In the genomic region with DNA sequence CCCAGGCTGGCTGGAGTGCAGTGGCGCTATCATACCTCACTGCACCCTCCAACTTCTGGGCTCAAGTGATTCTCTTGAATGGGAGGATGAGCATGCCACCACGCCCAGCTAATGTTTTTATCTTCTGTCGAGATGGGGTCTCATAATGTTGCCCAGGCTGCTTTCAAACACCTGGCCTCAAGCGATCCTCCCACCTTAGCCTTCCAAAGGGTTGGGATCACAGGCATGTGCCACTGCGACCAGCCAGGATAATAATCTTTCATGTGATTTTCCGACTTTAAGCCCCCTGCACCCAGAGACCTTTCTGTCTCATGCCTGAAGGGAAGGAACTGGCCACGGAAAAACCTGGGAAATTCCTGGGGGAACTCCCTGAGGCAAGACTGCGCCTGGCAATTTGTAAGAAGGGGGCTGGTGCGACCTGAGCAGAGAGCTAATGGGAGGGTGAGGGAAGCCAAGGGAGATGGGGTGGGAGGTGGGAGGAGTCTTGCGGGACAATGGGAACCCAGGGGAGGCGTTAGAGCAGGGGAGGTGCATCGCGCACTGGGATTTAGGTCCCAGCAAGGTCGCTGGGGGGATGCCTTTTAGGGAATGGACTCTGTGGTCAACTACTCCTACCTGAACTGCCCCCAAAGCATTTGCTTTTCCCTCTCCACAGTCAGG, we compare ENCODE assay signal across 9 cellular contexts. TPM values are rescaled to one million over a fixed set of nuclear protein-coding genes. Genes with fewer than 3 reads are reported as not detected.
DNase-seq lines count a peak whose midpoint lies in the region; ATAC-seq, FAIRE-seq and TF ChIP-seq lines count a peak whose summit lies in the region.
"Had no signal": no experiment of that assay in that cellular context is flagged by ENCODE, and none has a peak within 500 bp of the region (broad histone marks: within the 10 kb centered on the region; RNA-seq: fewer than 3 reads in every experiment).

No MANE protein-coding gene starts in this region.

- in situ Hi-C loops in HepG2 (cut with HindIII; ENCODE audit: extremely low pct_ligation_motif_present, low pct_unique_long_range_greater_than_20kb), result loop anchor here (5.0 to 25.0 kb wide), 2 partner anchors 64 to 131 kb away; no protein-coding TSS in a partner anchor

- no peak overlapping the region for H3K27ac ChIP-seq in HepG2 (ENCODE audit: extremely low read length, insufficient read depth, low read length)

- no peak for TF ChIP-seq POLR2A in HepG2 (IDR thresholded peaks at IDR 0.05; ENCODE audit: insufficient read depth in 1 of 2, low read depth in 2 of 2, low read length in 2 of 2)

- no peaks in the 10 kb centered on the region for H3K9me3 Mint-ChIP-seq in activated naive CD8-positive, alpha-beta T cell treated with anti-CD3 and anti-CD28 coated beads, Interleukin-2, amount 50 U/mL, for 24 hours

- H3K9ac ChIP-seq in HepG2 (ENCODE audit: insufficient read depth, low read depth, low read length), result no peak overlapping the region

- no peak for TF ChIP-seq CTCF in HepG2 (CRISPR knock-in tag; IDR thresholded peaks at IDR 0.05)

- H3K4me1 Mint-ChIP-seq in activated naive CD8-positive, alpha-beta T cell treated with anti-CD3 and anti-CD28 coated beads, Interleukin-2, amount 50 U/mL, for 24 hours, result peaks cover 27% of the 10 kb centered on the region

- H3K27me3 Mint-ChIP-seq in activated naive CD8-positive, alpha-beta T cell treated with anti-CD3 and anti-CD28 coated beads, Interleukin-2, amount 50 U/mL, for 24 hours, result peaks cover 4% of the 10 kb centered on the region

- H3K4me1 ChIP-seq in HepG2 (ENCODE audit: insufficient read depth, low read length), result peaks cover 33% of the 10 kb centered on the region

- peaks cover 6% of the 10 kb centered on the region for H3K79me2 ChIP-seq in HepG2 (ENCODE audit: insufficient read depth, low read length)

- CTCF ChIA-PET in HepG2 (lab: Yijun Ruan, JAX; ENCODE audit: low intra/inter-chr PET ratio, low total read pairs), result interaction anchor here (1.8 to 1.9 kb wide), 2 partner anchors 62 to 72 kb away, joined by 7 to 32 read pairs; partner anchors contain the start of genes RPL18A and SLC5A5

- intact Hi-C loops in HepG2 (cut with micrococcal nuclease; ENCODE audit: unreplicated experiment), result loop anchor here (1.0 to 5.0 kb wide), 2 partner anchors 61 to 74 kb away; partner anchors contain the start of gene RPL18A

- no peaks in the 10 kb centered on the region for H4K20me1 ChIP-seq in HepG2 (ENCODE audit: insufficient read depth, low read length)

- ATAC-seq in activated naive CD8-positive, alpha-beta T cell treated with anti-CD3 and anti-CD28 coated beads, Interleukin-2, amount 50 U/mL, for 24 hours, result no peak
- ATAC-seq in HepG2, result no peak

- no peak for FAIRE-seq in HepG2 (lab: Jason Lieb, UNC)

- no peak overlapping the region for H3K4me2 ChIP-seq in HepG2 (ENCODE audit: low read depth, low read length)

- DNase-seq in A172 (ENCODE audit: low spot score) (peak; percentile 37), H7 (peak; percentile 93), HepG2 (ENCODE audit: low spot score) (no peak), occipital lobe (lab: John Stamatoyannopoulos, UW) (no peak), NCI-H446 treated with DMSO at 0.1 percent for 48 hours (lab: John Stamatoyannopoulos, UW) (no peak), GM03348 (ENCODE audit: low spot score) (no peak), HuH-7.5 (ENCODE audit: low spot score) (no peak)
- DNase-seq in activated naive CD8-positive, alpha-beta T cell treated with anti-CD3 and anti-CD28 coated beads, Interleukin-2, amount 50 U/mL, for 24 hours, result peak; percentile 43

- H3K27me3 ChIP-seq in H7 (ENCODE audit: control insufficient read depth, insufficient read depth, low read length), result no peaks in the 10 kb centered on the region
- H3K27me3 ChIP-seq in HepG2 (ENCODE audit: control insufficient read depth in 1 of 2, insufficient read depth in 2 of 2, low read length in 2 of 2), result peaks cover 0 to 4% of the 10 kb centered on the region in 2 experiments; a peak in 1 of 5 replicates

- no peak for TF ChIP-seq RAD21 in HepG2 (CRISPR knock-in tag; IDR thresholded peaks at IDR 0.05)

- H3K36me3 ChIP-seq in H7 (replicated peaks; ENCODE audit: control insufficient read depth, insufficient read depth, low read length), result no peaks in the 10 kb centered on the region
- no peaks in the 10 kb centered on the region for H3K36me3 ChIP-seq in HepG2 (replicated peaks in 1 of 2; ENCODE audit: control insufficient read depth in 1 of 2, insufficient read depth in 2 of 2, low read length in 2 of 2)

- H3K4me3 ChIP-seq in H7 (ENCODE audit: insufficient read depth, low read depth, low read length) (peak overlapping the region; percentile 32), HepG2 (replicated peaks in 1 of 3; ENCODE audit: insufficient read depth in 1 of 3, low read depth in 2 of 3, low read length in 3 of 3) (no peak overlapping the region)

- 61% methylated on average over 14 of the region's 14 CpGs for WGBS in HepG2 (ENCODE audit: low lambda C conversion rate)

- H3K4me3 Mint-ChIP-seq in activated naive CD8-positive, alpha-beta T cell treated with anti-CD3 and anti-CD28 coated beads, Interleukin-2, amount 50 U/mL, for 24 hours, result peak overlapping the region; percentile 90

- H3K27ac Mint-ChIP-seq in activated naive CD8-positive, alpha-beta T cell treated with anti-CD3 and anti-CD28 coated beads, Interleukin-2, amount 50 U/mL, for 24 hours, result peak overlapping the region; percentile 54

- BruUV-seq in HepG2 (replicated peaks; lab: Mats Ljungman, UMichigan), result no TSS peak

- H3K36me3 Mint-ChIP-seq in activated naive CD8-positive, alpha-beta T cell treated with anti-CD3 and anti-CD28 coated beads, Interleukin-2, amount 50 U/mL, for 24 hours (ENCODE audit: low read depth), result peaks cover 2% of the 10 kb centered on the region

- TF ChIP-seq EP300 in HepG2 (IDR thresholded peaks at IDR 0.05; ENCODE audit: low read depth in 2 of 2, low read length in 2 of 2) (no peak), HepG2 (CRISPR knock-in tag; IDR thresholded peaks at IDR 0.05; ENCODE audit: borderline replicate concordance) (no peak)

- peak overlapping the region; percentile 54 for H2AFZ ChIP-seq in HepG2 (ENCODE audit: low read length)

- POLR2A ChIA-PET in HepG2 (lab: Yijun Ruan, JAX), result interaction anchor here (1.4 to 2.9 kb wide), 3 partner anchors 61 to 72 kb away, joined by 8 to 43 read pairs (median 9); partner anchors contain the start of gene RPL18A

- H3K9me3 ChIP-seq in HepG2 (ENCODE audit: low read length), result no peaks in the 10 kb centered on the region

RNA-seq across cellular contexts. Expression of gene CCDC124, which starts 1.2 kb away (rescaled TPM):
- total RNA-seq in A172 (2014; rRNA removed; shearing (Covaris generic)), result 52.3 and 55.7 TPM in 2 replicates
- 39.7 and 55.4 TPM in 2 replicates for total RNA-seq in H7 (2014; rRNA removed; shearing (Covaris generic))
- total RNA-seq in HepG2 (2016; rRNA removed; fragmentation: Illumina TruSeq; extraction: Trizol) (14.9 and 16.3 TPM in 2 replicates), occipital lobe (13.9 TPM)
- total RNA-seq in HepG2 (2016; cell fraction: cytosol; rRNA removed; fragmentation: Illumina TruSeq; extraction: Trizol; ENCODE audit: low read depth), result 6.7 and 9.1 TPM in 2 replicates
- 14.7 and 17.6 TPM in 2 replicates for total RNA-seq in HepG2 (2016; cell fraction: insoluble cytoplasmic fraction; rRNA removed; fragmentation: Illumina TruSeq; extraction: Trizol)
- 9.9 and 10.4 TPM in 2 replicates for total RNA-seq in HepG2 (2016; cell fraction: membrane; rRNA removed; fragmentation: Illumina TruSeq; extraction: Trizol)
- total RNA-seq in HepG2 (2016; cell fraction: nucleus; rRNA removed; fragmentation: Illumina TruSeq; extraction: Trizol), result 6.7 and 7.8 TPM in 2 replicates
- 20.3 and 24.8 TPM in 2 replicates for polyA plus RNA-seq in HepG2 (2011; rRNA removed)
- 24.8 and 40.2 TPM in 2 replicates for polyA plus RNA-seq in HepG2 (2011; cell fraction: cytosol; rRNA removed)
- 31.4 and 34.6 TPM in 2 replicates for polyA plus RNA-seq in HepG2 (2011; cell fraction: nucleus; rRNA removed)
- polyA plus RNA-seq in HepG2 (2012), result 21.1 and 25.1 TPM in 2 replicates
- polyA plus RNA-seq in HepG2 (2016; cell fraction: cytosol; fragmentation: Illumina TruSeq; extraction: Trizol; ENCODE audit: low read depth), result 36.5 and 41.3 TPM in 2 replicates
- polyA plus RNA-seq in HepG2 (2016; cell fraction: insoluble cytoplasmic fraction; fragmentation: Illumina TruSeq; extraction: Trizol; ENCODE audit: low read depth), result 54.0 and 60.8 TPM in 2 replicates
- polyA plus RNA-seq in HepG2 (2016; cell fraction: membrane; fragmentation: Illumina TruSeq; extraction: Trizol; ENCODE audit: low read depth), result 31.7 and 32.3 TPM in 2 replicates
- 52.6 and 53.1 TPM in 2 replicates for polyA plus RNA-seq in HepG2 (2016; cell fraction: nucleus; fragmentation: Illumina TruSeq; extraction: Trizol; ENCODE audit: insufficient read depth, low read depth)
- 6.4 and 9.9 TPM in 2 replicates for polyA minus RNA-seq in HepG2 (2011; rRNA and poly(A)+ RNA removed; ENCODE audit: low replicate concordance)
- 5.2 and 6.7 TPM in 2 replicates for polyA minus RNA-seq in HepG2 (2011; cell fraction: cytosol; rRNA and poly(A)+ RNA removed)
- polyA minus RNA-seq in HepG2 (2011; cell fraction: nucleus; rRNA and poly(A)+ RNA removed), result 3.7 and 8.7 TPM in 2 replicates

RNA-seq across cellular contexts. Expression of gene KCNN1, which starts 35.2 kb away (rescaled TPM):
- 0.14 TPM in 1 of 2 replicates, not detected in the other for total RNA-seq in A172 (2014; rRNA removed; shearing (Covaris generic))
- 4.3 and 7.4 TPM in 2 replicates for total RNA-seq in H7 (2014; rRNA removed; shearing (Covaris generic))
- total RNA-seq in HepG2 (2016; rRNA removed; fragmentation: Illumina TruSeq; extraction: Trizol) (0.04 TPM in 1 of 2 replicates, not detected in the other), occipital lobe (30.1 TPM)
- not detected in 2 replicates for total RNA-seq in HepG2 (2016; cell fraction: cytosol; rRNA removed; fragmentation: Illumina TruSeq; extraction: Trizol; ENCODE audit: low read depth)
- 0.09 TPM in 1 of 2 replicates, not detected in the other for total RNA-seq in HepG2 (2016; cell fraction: insoluble cytoplasmic fraction; rRNA removed; fragmentation: Illumina TruSeq; extraction: Trizol)
- total RNA-seq in HepG2 (2016; cell fraction: membrane; rRNA removed; fragmentation: Illumina TruSeq; extraction: Trizol), result not detected in 2 replicates
- not detected in 2 replicates for total RNA-seq in HepG2 (2016; cell fraction: nucleus; rRNA removed; fragmentation: Illumina TruSeq; extraction: Trizol)
- not detected in 2 replicates for polyA plus RNA-seq in HepG2 (2011; rRNA removed)
- 0.05 TPM in 1 of 2 replicates, not detected in the other for polyA plus RNA-seq in HepG2 (2011; cell fraction: cytosol; rRNA removed)
- 0.14 TPM in 1 of 2 replicates, not detected in the other for polyA plus RNA-seq in HepG2 (2011; cell fraction: nucleus; rRNA removed)
- not detected in 2 replicates for polyA plus RNA-seq in HepG2 (2012)
- not detected in 2 replicates for polyA plus RNA-seq in HepG2 (2016; cell fraction: cytosol; fragmentation: Illumina TruSeq; extraction: Trizol; ENCODE audit: low read depth)
- polyA plus RNA-seq in HepG2 (2016; cell fraction: insoluble cytoplasmic fraction; fragmentation: Illumina TruSeq; extraction: Trizol; ENCODE audit: low read depth), result not detected in 2 replicates
- polyA plus RNA-seq in HepG2 (2016; cell fraction: membrane; fragmentation: Illumina TruSeq; extraction: Trizol; ENCODE audit: low read depth), result not detected in 2 replicates
- polyA plus RNA-seq in HepG2 (2016; cell fraction: nucleus; fragmentation: Illumina TruSeq; extraction: Trizol; ENCODE audit: insufficient read depth, low read depth), result not detected in 2 replicates
- polyA minus RNA-seq in HepG2 (2011; rRNA and poly(A)+ RNA removed; ENCODE audit: low replicate concordance), result 0.30 TPM in 1 of 2 replicates, not detected in the other
- polyA minus RNA-seq in HepG2 (2011; cell fraction: cytosol; rRNA and poly(A)+ RNA removed), result not detected in 2 replicates
- not detected in 2 replicates for polyA minus RNA-seq in HepG2 (2011; cell fraction: nucleus; rRNA and poly(A)+ RNA removed)

RNA-seq across cellular contexts. Expression of gene SLC5A5, which starts 59.9 kb away (rescaled TPM):
- not detected in 2 replicates for total RNA-seq in A172 (2014; rRNA removed; shearing (Covaris generic))
- total RNA-seq in H7 (2014; rRNA removed; shearing (Covaris generic)), result 1.5 and 1.6 TPM in 2 replicates
- total RNA-seq in HepG2 (2016; rRNA removed; fragmentation: Illumina TruSeq; extraction: Trizol) (not detected in 2 replicates), occipital lobe (1.9 TPM)
- not detected in 2 replicates for total RNA-seq in HepG2 (2016; cell fraction: cytosol; rRNA removed; fragmentation: Illumina TruSeq; extraction: Trizol; ENCODE audit: low read depth)
- not detected in 2 replicates for total RNA-seq in HepG2 (2016; cell fraction: insoluble cytoplasmic fraction; rRNA removed; fragmentation: Illumina TruSeq; extraction: Trizol)
- total RNA-seq in HepG2 (2016; cell fraction: membrane; rRNA removed; fragmentation: Illumina TruSeq; extraction: Trizol), result not detected in 2 replicates
- not detected in 2 replicates for total RNA-seq in HepG2 (2016; cell fraction: nucleus; rRNA removed; fragmentation: Illumina TruSeq; extraction: Trizol)
- not detected in 2 replicates for polyA plus RNA-seq in HepG2 (2011; rRNA removed)
- polyA plus RNA-seq in HepG2 (2011; cell fraction: cytosol; rRNA removed), result not detected in 2 replicates
- polyA plus RNA-seq in HepG2 (2011; cell fraction: nucleus; rRNA removed), result not detected in 2 replicates
- not detected in 2 replicates for polyA plus RNA-seq in HepG2 (2012)
- polyA plus RNA-seq in HepG2 (2016; cell fraction: cytosol; fragmentation: Illumina TruSeq; extraction: Trizol; ENCODE audit: low read depth), result not detected in 2 replicates
- not detected in 2 replicates for polyA plus RNA-seq in HepG2 (2016; cell fraction: insoluble cytoplasmic fraction; fragmentation: Illumina TruSeq; extraction: Trizol; ENCODE audit: low read depth)
- polyA plus RNA-seq in HepG2 (2016; cell fraction: membrane; fragmentation: Illumina TruSeq; extraction: Trizol; ENCODE audit: low read depth), result not detected in 2 replicates
- polyA plus RNA-seq in HepG2 (2016; cell fraction: nucleus; fragmentation: Illumina TruSeq; extraction: Trizol; ENCODE audit: insufficient read depth, low read depth), result not detected in 2 replicates
- 0.06 and 0.09 TPM in 2 replicates for polyA minus RNA-seq in HepG2 (2011; rRNA and poly(A)+ RNA removed; ENCODE audit: low replicate concordance)
- polyA minus RNA-seq in HepG2 (2011; cell fraction: cytosol; rRNA and poly(A)+ RNA removed), result not detected in 2 replicates
- not detected in 2 replicates for polyA minus RNA-seq in HepG2 (2011; cell fraction: nucleus; rRNA and poly(A)+ RNA removed)
- total RNA-seq: pulmonary artery endothelial cell had no signal

Comparison
In these comparisons a context has a peak if more than half of its experiments do, and no peak if none do; other contexts are left out.
1. DNase-seq: peak in A172 (single experiment), H7 (single experiment) and activated naive CD8-positive, alpha-beta T cell treated with anti-CD3 and anti-CD28 coated beads, Interleukin-2, amount 50 U/mL, for 24 hours (single experiment); none in HepG2 (single experiment), occipital lobe (single experiment), NCI-H446 treated with DMSO at 0.1 percent for 48 hours (single experiment), GM03348 (single experiment) and HuH-7.5 (single experiment).